Comparison of ENCODE assay signal across 23 cellular contexts in the genomic region with DNA sequence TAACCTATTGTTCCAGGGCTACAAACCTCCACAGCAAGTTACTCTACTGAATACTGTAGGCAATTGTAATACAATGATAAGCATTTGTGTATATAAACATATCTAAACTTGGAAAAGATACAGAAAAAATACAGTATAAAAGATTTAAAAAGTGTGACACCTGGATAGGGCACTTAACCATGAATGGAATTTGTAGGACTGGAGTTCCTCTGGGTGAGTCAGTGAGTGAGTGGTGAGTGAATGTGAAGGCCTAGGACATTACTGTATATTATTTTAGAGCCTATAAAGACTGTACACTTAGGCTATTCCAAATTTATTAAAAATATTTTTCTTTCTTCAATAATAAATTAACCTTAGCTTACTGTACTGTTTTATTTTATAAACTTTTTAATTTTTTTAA. TPM values are rescaled to one million over a fixed set of nuclear protein-coding genes. Genes with fewer than 3 reads are reported as not detected.
A peak's percentile ranks its signal among the peaks of the same experiment; 100 is the strongest.
DNase-seq lines count a peak whose midpoint lies in the region; FAIRE-seq and TF ChIP-seq lines count a peak whose summit lies in the region.
"Had no signal": no experiment of that assay in that cellular context is flagged by ENCODE, and none has a peak within 500 bp of the region (broad histone marks: within the 10 kb centered on the region; RNA-seq: fewer than 3 reads in every experiment).

No MANE protein-coding gene starts in this region.

- no peak overlapping the region for H3K27ac Mint-ChIP-seq in astrocyte (ENCODE audit: unreplicated experiment)
- H3K27ac Mint-ChIP-seq: CD14-positive monocyte; CD8-positive, alpha-beta memory T cell; GM23338; H9 had no signal

- H3K36me3 Mint-ChIP-seq in astrocyte (ENCODE audit: low read depth, unreplicated experiment) = no peaks in the 10 kb centered on the region
- H3K36me3 Mint-ChIP-seq: CD14-positive monocyte; CD8-positive, alpha-beta memory T cell had no signal

- no peak overlapping the region for H2AFZ ChIP-seq in astrocyte (ENCODE audit: low read depth, low read length)
- H2AFZ ChIP-seq: GM23338 had no signal

- no peaks in the 10 kb centered on the region for H3K4me1 ChIP-seq in astrocyte (ENCODE audit: insufficient read depth, low read length)
- H3K4me1 ChIP-seq: BE2C, Peyer's patch had no signal

- H3K4me3 ChIP-seq in astrocyte (ENCODE audit: insufficient read depth, low read depth, low read length) = no peak overlapping the region
- H3K4me3 ChIP-seq: GM23338, Peyer's patch had no signal

- peaks cover 11% of the 10 kb centered on the region for H3K4me1 Mint-ChIP-seq in astrocyte (ENCODE audit: low read depth, unreplicated experiment)
- H3K4me1 Mint-ChIP-seq: CD8-positive, alpha-beta memory T cell; GM23338; H9 had no signal

- DNase-seq in DMS53 (lab: John Stamatoyannopoulos, UW) (peak; percentile 72), DMS53 treated with DMSO at 0.1 percent for 48 hours (lab: John Stamatoyannopoulos, UW; ENCODE audit: unreplicated experiment) (no peak), astrocyte (ENCODE audit: low read depth) (peak; percentile 40), kidney tubule cell (ENCODE audit: low spot score) (peak; percentile 61), NOMO-1 (lab: John Stamatoyannopoulos, UW; ENCODE audit: unreplicated experiment in 2 of 2) (no peak), KBM-7 (no peak), NCI-H524 (lab: John Stamatoyannopoulos, UW) (no peak)
- DNase-seq: BE2C; CD8-positive, alpha-beta memory T cell; DMS 273 treated with DMSO at 0.1 percent for 48 hours; DND-41; H9; Kasumi-1; NCI-H1105 treated with DMSO at 0.1 percent for 48 hours; NCI-H2029; NCI-H2227 treated with DMSO at 0.1 percent for 48 hours; NCI-H69; Peyer's patch; SIG-M5; SK-N-SH had no signal

- in situ Hi-C loops in KBM-7 (cut with MboI; ENCODE audit: low pct_unique_long_range_greater_than_20kb, low sequenced_read_pairs) = no loop called here

- no peak overlapping the region for H3K4me3 Mint-ChIP-seq in astrocyte (ENCODE audit: unreplicated experiment)
- H3K4me3 Mint-ChIP-seq: CD14-positive monocyte; CD8-positive, alpha-beta memory T cell; GM23338; H9 had no signal

- H3K27me3 ChIP-seq in astrocyte (ENCODE audit: insufficient read depth, low read length) = no peaks in the 10 kb centered on the region
- H3K27me3 ChIP-seq: BE2C, Peyer's patch had no signal

- H3K27ac ChIP-seq in astrocyte (ENCODE audit: low read depth, low read length) = no peak overlapping the region
- H3K27ac ChIP-seq: 22Rv1, Peyer's patch had no signal

- no peaks in the 10 kb centered on the region for H3K9me3 Mint-ChIP-seq in astrocyte (ENCODE audit: unreplicated experiment)
- H3K9me3 Mint-ChIP-seq: CD14-positive monocyte; CD8-positive, alpha-beta memory T cell; GM23338; H9 had no signal

- H3K36me3 ChIP-seq in astrocyte (ENCODE audit: insufficient read depth, low read length) = no peaks in the 10 kb centered on the region
- H3K36me3 ChIP-seq: BE2C, Peyer's patch had no signal

- no peak overlapping the region for H3K4me2 ChIP-seq in astrocyte (ENCODE audit: low read length)
- H3K4me2 ChIP-seq: GM23338, SK-N-SH had no signal

- no peak overlapping the region for H3K9ac ChIP-seq in astrocyte (ENCODE audit: low read length)
- H3K9ac ChIP-seq: SK-N-SH had no signal

- no peak for TF ChIP-seq CTCF in astrocyte (IDR thresholded peaks at IDR 0.05; ENCODE audit: insufficient read depth, low read depth, low read length)

- H4K20me1 ChIP-seq in astrocyte (ENCODE audit: insufficient read depth, low read length) = no peaks in the 10 kb centered on the region

- no peaks in the 10 kb centered on the region for H3K79me2 ChIP-seq in astrocyte (ENCODE audit: insufficient read depth, low read length)

- no peaks in the 10 kb centered on the region for H3K9me3 ChIP-seq in astrocyte (ENCODE audit: insufficient read depth, low read depth, low read length)
- H3K9me3 ChIP-seq: BE2C, Peyer's patch, SK-N-SH had no signal

- no peak for FAIRE-seq in astrocyte (lab: Jason Lieb, UNC)

- H3K27me3 Mint-ChIP-seq in astrocyte (ENCODE audit: low read depth, unreplicated experiment) = peaks cover 5% of the 10 kb centered on the region

RNA-seq across cellular contexts. Expression of gene SLC25A36, which starts 38.4 kb away (rescaled TPM):
- 79.3 and 81.0 TPM in 2 replicates for total RNA-seq in astrocyte

Comparison
In these comparisons a context has a peak if more than half of its experiments do, and no peak if none do; other contexts are left out.
1. DNase-seq: peak in DMS53 (single experiment), astrocyte (single experiment) and kidney tubule cell (single experiment); none in DMS53 treated with DMSO at 0.1 percent for 48 hours (single experiment), NOMO-1 (0 of 2), KBM-7 (single experiment) and NCI-H524 (0 of 2).